Comparison of ENCODE assay signal across 17 cellular contexts in the genomic region with DNA sequence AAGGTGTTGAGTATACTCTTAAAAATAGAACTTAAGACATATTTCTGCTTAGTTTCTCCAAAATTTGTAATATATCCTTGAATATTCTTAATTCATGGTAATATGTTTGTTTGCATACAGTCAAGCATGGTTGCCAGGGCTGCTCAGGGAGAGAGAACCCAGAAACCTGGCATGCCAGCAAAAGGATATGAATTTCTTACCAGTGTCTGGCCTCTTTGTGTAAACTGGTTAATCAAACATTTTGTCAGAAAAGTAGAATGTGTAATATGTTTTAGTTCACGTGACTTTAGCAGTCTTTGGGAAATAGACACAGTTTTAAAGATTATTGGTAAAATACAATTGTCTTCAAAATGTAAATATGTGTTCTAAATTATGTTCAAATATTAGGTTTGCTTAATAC.
"Had no signal": no experiment of that assay in that cellular context is flagged by ENCODE, and none has a peak within 500 bp of the region (broad histone marks: within the 10 kb centered on the region; RNA-seq: fewer than 3 reads in every experiment).

No MANE protein-coding gene starts in this region.

- ATAC-seq: effector memory CD8-positive, alpha-beta T cell; gastroesophageal sphincter; heart left ventricle; left cardiac atrium; left lung; left ventricle myocardium superior; lower lobe of right lung; mucosa of descending colon had no signal

- H3K9me3 ChIP-seq: colonic mucosa, esophagus muscularis mucosa, gastroesophageal sphincter, lower lobe of right lung, mucosa of descending colon had no signal

- H3K27me3 ChIP-seq: colonic mucosa, esophagus muscularis mucosa, foreskin keratinocyte, gastroesophageal sphincter, heart left ventricle, left lung had no signal

- H3K4me1 ChIP-seq: colonic mucosa, esophagus muscularis mucosa, gastroesophageal sphincter, heart left ventricle, left lung, lower lobe of right lung had no signal

- DNase-seq: colonic mucosa; cortex of kidney; effector CD8-positive, alpha-beta T cell; effector memory CD8-positive, alpha-beta T cell; endodermal cell; heart left ventricle; hippocampal formation; left cardiac atrium; left lung; left ventricle myocardium superior; lower lobe of right lung; mucosa of descending colon had no signal

- H3K4me3 Mint-ChIP-seq: dendritic cell treated with granulocyte-macrophage colony-stimulating factor and Interleukin-4, amounts not matched to agents 40 ng/mL and 50 ng/mL, for 4 days; effector memory CD8-positive, alpha-beta T cell; endodermal cell; mesothelial cell of epicardium had no signal

- H3K9me3 Mint-ChIP-seq: effector memory CD8-positive, alpha-beta T cell had no signal

- H3K36me3 ChIP-seq: colonic mucosa, esophagus muscularis mucosa, gastroesophageal sphincter, heart left ventricle, left lung, lower lobe of right lung had no signal

- H3K27me3 Mint-ChIP-seq: dendritic cell treated with granulocyte-macrophage colony-stimulating factor and Interleukin-4, amounts not matched to agents 40 ng/mL and 50 ng/mL, for 4 days had no signal

- H3K4me3 ChIP-seq: colonic mucosa, esophagus muscularis mucosa, gastroesophageal sphincter, heart left ventricle, left lung, lower lobe of right lung, mucosa of descending colon had no signal

- H3K27ac Mint-ChIP-seq: dendritic cell treated with granulocyte-macrophage colony-stimulating factor and Interleukin-4, amounts not matched to agents 40 ng/mL and 50 ng/mL, for 4 days; effector memory CD8-positive, alpha-beta T cell; endodermal cell; mesothelial cell of epicardium had no signal

- H3K27ac ChIP-seq: colonic mucosa, esophagus muscularis mucosa, foreskin keratinocyte, gastroesophageal sphincter, heart left ventricle, left lung, lower lobe of right lung had no signal
